In the genomic region with DNA sequence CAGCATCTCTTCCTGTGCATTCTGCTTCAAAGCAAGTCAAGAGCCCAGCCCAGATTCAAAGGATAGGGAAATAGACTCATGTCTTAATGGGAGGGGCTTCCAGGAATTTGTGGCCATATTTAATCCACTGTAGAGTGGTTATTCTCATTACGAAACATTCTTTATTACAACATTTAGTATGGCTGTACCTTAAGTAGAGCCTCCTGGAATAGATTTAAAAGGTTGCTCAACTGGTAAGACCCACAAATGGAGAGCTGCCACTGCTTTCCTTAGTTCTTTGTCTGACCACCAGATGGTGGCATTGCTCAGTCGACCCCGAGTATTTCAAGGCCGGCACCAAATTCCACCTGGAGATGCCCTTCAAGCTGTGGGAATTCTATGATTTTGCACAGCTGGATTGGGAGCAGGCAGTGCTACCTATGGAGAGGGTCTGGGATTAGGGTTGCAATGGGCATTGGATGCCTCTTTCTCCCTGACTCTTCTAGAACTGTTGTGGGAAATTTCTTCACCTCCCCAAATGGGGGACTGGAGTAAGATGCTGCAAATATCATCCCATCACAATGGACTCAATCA, we compare ENCODE assay signal across 1 cellular context.
TF ChIP-seq lines count a peak whose summit lies in the region.

No MANE protein-coding gene starts in this region.

TF ChIP-seq in WTC11, 78 proteins besides CTCF, POLR2A, EP300 and RAD21 (continued from another document):
- TF ChIP-seq, protein P1, sequence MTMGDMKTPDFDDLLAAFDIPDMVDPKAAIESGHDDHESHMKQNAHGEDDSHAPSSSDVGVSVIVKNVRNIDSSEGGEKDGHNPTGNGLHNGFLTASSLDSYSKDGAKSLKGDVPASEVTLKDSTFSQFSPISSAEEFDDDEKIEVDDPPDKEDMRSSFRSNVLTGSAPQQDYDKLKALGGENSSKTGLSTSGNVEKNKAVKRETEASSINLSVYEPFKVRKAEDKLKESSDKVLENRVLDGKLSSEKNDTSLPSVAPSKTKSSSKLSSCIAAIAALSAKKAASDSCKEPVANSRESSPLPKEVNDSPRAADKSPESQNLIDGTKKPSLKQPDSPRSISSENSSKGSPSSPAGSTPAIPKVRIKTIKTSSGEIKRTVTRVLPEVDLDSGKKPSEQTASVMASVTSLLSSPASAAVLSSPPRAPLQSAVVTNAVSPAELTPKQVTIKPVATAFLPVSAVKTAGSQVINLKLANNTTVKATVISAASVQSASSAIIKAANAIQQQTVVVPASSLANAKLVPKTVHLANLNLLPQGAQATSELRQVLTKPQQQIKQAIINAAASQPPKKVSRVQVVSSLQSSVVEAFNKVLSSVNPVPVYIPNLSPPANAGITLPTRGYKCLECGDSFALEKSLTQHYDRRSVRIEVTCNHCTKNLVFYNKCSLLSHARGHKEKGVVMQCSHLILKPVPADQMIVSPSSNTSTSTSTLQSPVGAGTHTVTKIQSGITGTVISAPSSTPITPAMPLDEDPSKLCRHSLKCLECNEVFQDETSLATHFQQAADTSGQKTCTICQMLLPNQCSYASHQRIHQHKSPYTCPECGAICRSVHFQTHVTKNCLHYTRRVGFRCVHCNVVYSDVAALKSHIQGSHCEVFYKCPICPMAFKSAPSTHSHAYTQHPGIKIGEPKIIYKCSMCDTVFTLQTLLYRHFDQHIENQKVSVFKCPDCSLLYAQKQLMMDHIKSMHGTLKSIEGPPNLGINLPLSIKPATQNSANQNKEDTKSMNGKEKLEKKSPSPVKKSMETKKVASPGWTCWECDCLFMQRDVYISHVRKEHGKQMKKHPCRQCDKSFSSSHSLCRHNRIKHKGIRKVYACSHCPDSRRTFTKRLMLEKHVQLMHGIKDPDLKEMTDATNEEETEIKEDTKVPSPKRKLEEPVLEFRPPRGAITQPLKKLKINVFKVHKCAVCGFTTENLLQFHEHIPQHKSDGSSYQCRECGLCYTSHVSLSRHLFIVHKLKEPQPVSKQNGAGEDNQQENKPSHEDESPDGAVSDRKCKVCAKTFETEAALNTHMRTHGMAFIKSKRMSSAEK (CRISPR knock-in tag; IDR thresholded peaks at IDR 0.05; ENCODE audit: borderline replicate concordance), result no peak
- no peak for TF ChIP-seq GRHL2 (CRISPR knock-in tag; IDR thresholded peaks at IDR 0.05; ENCODE audit: insufficient replicate concordance, severe bottlenecking)
- no peak for TF ChIP-seq FOXP1 (CRISPR knock-in tag; IDR thresholded peaks at IDR 0.05; ENCODE audit: borderline replicate concordance)
- TF ChIP-seq PRDM15 (CRISPR knock-in tag; IDR thresholded peaks at IDR 0.05), result no peak
- TF ChIP-seq ATF6 (CRISPR knock-in tag; IDR thresholded peaks at IDR 0.05), result no peak
- TF ChIP-seq ESRRA (CRISPR knock-in tag; IDR thresholded peaks at IDR 0.05; ENCODE audit: borderline replicate concordance), result no peak
- TF ChIP-seq MYBL2 (CRISPR knock-in tag; IDR thresholded peaks at IDR 0.05), result no peak
- no peak for TF ChIP-seq ZNF138 (CRISPR knock-in tag; conservative IDR thresholded peaks at IDR 0.05)
- TF ChIP-seq CREM (CRISPR knock-in tag; IDR thresholded peaks at IDR 0.05), result no peak
- TF ChIP-seq RORB (CRISPR knock-in tag; IDR thresholded peaks at IDR 0.05), result no peak
- TF ChIP-seq MXD4 (CRISPR knock-in tag; IDR thresholded peaks at IDR 0.05; ENCODE audit: borderline replicate concordance), result no peak
- TF ChIP-seq CDX4 (CRISPR knock-in tag; IDR thresholded peaks at IDR 0.05; ENCODE audit: borderline replicate concordance), result no peak
TF ChIP-seq in WTC11: peak in this region for 0.
